Comparison of ENCODE assay signal across 27 cellular contexts in genomic region chr3:115470254-115470653, GRCh38.
DNase-seq lines count a peak whose midpoint lies in the region; ATAC-seq and TF ChIP-seq lines count a peak whose summit lies in the region.
"Had no signal": no experiment of that assay in that cellular context is flagged by ENCODE, and none has a peak within 500 bp of the region (broad histone marks: within the 10 kb centered on the region; RNA-seq: fewer than 3 reads in every experiment).

No MANE protein-coding gene starts in this region.

- intact Hi-C loops in upper lobe of right lung (cut with DNase I) = no loop called here

- DNase-seq in NCI-H2107 treated with DMSO at 0.1 percent for 48 hours (lab: John Stamatoyannopoulos, UW; ENCODE audit: unreplicated experiment) (peak; percentile 8), NCI-H2107 (lab: John Stamatoyannopoulos, UW) (no peak), NCI-H1105 (lab: John Stamatoyannopoulos, UW) (peak; percentile 56), NCI-H69 (lab: John Stamatoyannopoulos, UW) (peak; percentile 73), upper lobe of right lung (peak; percentile 30)
- DNase-seq in activated effector memory CD4-positive, alpha-beta T cell treated with anti-CD3 and anti-CD28 coated beads, Interleukin-2, amount 50 U/mL, for 16 hours = no peak
- no peak for DNase-seq in activated CD4-positive, CD25-positive, alpha-beta regulatory T cell (lab: John Stamatoyannopoulos, UW)
- DNase-seq: activated CD4-positive, alpha-beta T cell treated with anti-CD3 and anti-CD28 coated beads, Interleukin-2, amount 50 U/mL, for 48 hours; activated naive CD4-positive, alpha-beta T cell treated with anti-CD3 and anti-CD28 coated beads, Interleukin-2, amount 10 ng/mL, durations not matched to agents 7 days and 5 days; CD8-positive, alpha-beta T cell; DMS 273 treated with DMSO at 0.1 percent for 48 hours; effector memory CD4-positive, alpha-beta T cell; erythroblast; GF-D8; head of caudate nucleus; kidney glomerular epithelial cell; mammary epithelial cell; nephron progenitor cell; ovary; Peyer's patch; retina; small intestine; T-cell had no signal

- no peak overlapping the region for H3K27ac ChIP-seq in upper lobe of right lung
- H3K27ac ChIP-seq: coronary artery, ovary, Peyer's patch, thoracic aorta had no signal

- no peaks in the 10 kb centered on the region for H3K27me3 ChIP-seq in upper lobe of right lung
- H3K27me3 ChIP-seq: ovary, Peyer's patch had no signal

- no peak overlapping the region for H3K4me3 ChIP-seq in upper lobe of right lung
- H3K4me3 ChIP-seq: coronary artery, ovary, Peyer's patch, thoracic aorta had no signal

- H3K9me3 ChIP-seq in upper lobe of right lung = no peaks in the 10 kb centered on the region
- H3K9me3 ChIP-seq: ovary, Peyer's patch, thoracic aorta had no signal

- no peak for TF ChIP-seq CTCF in upper lobe of right lung (IDR thresholded peaks at IDR 0.05)

- H3K36me3 ChIP-seq in upper lobe of right lung = no peaks in the 10 kb centered on the region
- H3K36me3 ChIP-seq: ovary, Peyer's patch, thoracic aorta had no signal

- no peaks in the 10 kb centered on the region for H3K4me1 ChIP-seq in upper lobe of right lung
- H3K4me1 ChIP-seq: Peyer's patch had no signal

- ATAC-seq in upper lobe of right lung (no peak), GM21447 (IDR thresholded peaks at IDR 0.05; ENCODE audit: unreplicated experiment) (no peak)
- ATAC-seq: activated CD4-positive, CD25-positive, alpha-beta regulatory T cell treated with anti-CD3 and anti-CD28 coated beads, Interleukin-2, amount 50 U/mL, for 24 hours; CD8-positive, alpha-beta T cell; T-cell had no signal

Comparison
In these comparisons a context has a peak if more than half of its experiments do, and no peak if none do; other contexts are left out.
1. DNase-seq: peak in NCI-H2107 treated with DMSO at 0.1 percent for 48 hours (single experiment), NCI-H1105 (single experiment), NCI-H69 (single experiment) and upper lobe of right lung (single experiment); none in NCI-H2107 (single experiment), activated effector memory CD4-positive, alpha-beta T cell treated with anti-CD3 and anti-CD28 coated beads, Interleukin-2, amount 50 U/mL, for 16 hours (single experiment) and activated CD4-positive, CD25-positive, alpha-beta regulatory T cell (0 of 4).